In genomic region chr1:169367096-169367685, GRCh38 we compare ENCODE assay signal across 8 cellular contexts. TPM values are rescaled to one million over a fixed set of nuclear protein-coding genes. Genes with fewer than 3 reads are reported as not detected.
DNase-seq lines count a peak whose midpoint lies in the region; ATAC-seq and TF ChIP-seq lines count a peak whose summit lies in the region.

No MANE protein-coding gene starts in this region.

- no peaks in the 10 kb centered on the region for H3K27me3 Mint-ChIP-seq in T-helper 17 cell

- H3K27ac Mint-ChIP-seq in T-helper 17 cell: no peak overlapping the region

- TF ChIP-seq CTCF in RWPE1 (conservative IDR thresholded peaks at IDR 0.05; ENCODE audit: low read depth) (no peak), heart right ventricle (IDR thresholded peaks at IDR 0.05) (no peak)

- H3K27me3 ChIP-seq in GM23248 (replicated peaks; ENCODE audit: insufficient read depth): no peaks in the 10 kb centered on the region
- H3K27me3 ChIP-seq in heart right ventricle: no peaks in the 10 kb centered on the region

- peak overlapping the region; percentile 97 for H2AFZ ChIP-seq in GM23248

- POLR2A ChIA-PET in RWPE1 (lab: Yijun Ruan, JAX; ENCODE audit: low non-redundant PET): no interaction called here

- no peaks in the 10 kb centered on the region for H3K9me2 ChIP-seq in GM23248 (ENCODE audit: insufficient read depth)

- ATAC-seq in heart right ventricle (peak in 4 of 8 donors; percentile 0 to 25 (median 11)), GM21381 (IDR thresholded peaks at IDR 0.05; ENCODE audit: unreplicated experiment) (no peak), HG02970 (IDR thresholded peaks at IDR 0.05; ENCODE audit: low FRiP score, unreplicated experiment) (no peak), T-helper 17 cell (no peak)

- intact Hi-C loops in heart right ventricle (cut with DNase I): loop anchor here in 1 of 10 donors (5.0 kb wide), 1 partner anchor 120 kb away; the partner anchor contains the start of gene SLC19A2

- WGBS in GM23248 (ENCODE audit: low coverage in 1 of 2, low lambda C conversion rate in 2 of 2, missing lambda C conversion rate in 2 of 2), 2 experiments: 3 to 4% methylated on average over 15 of the region's 15 CpGs
- 8 to 10% methylated on average over 15 of the region's 15 CpGs for WGBS in heart right ventricle, 2 donors

- no peak overlapping the region for H3K4me3 Mint-ChIP-seq in T-helper 17 cell

- in situ Hi-C loops in GM23248 (cut with MboI): loop anchor here (25.0 kb wide), 1 partner anchor 930 kb away; no protein-coding TSS in a partner anchor

- H3K79me2 ChIP-seq in GM23248 (ENCODE audit: insufficient read depth): peaks cover 85% of the 10 kb centered on the region

- peak overlapping the region; percentile 82 for H3K4me3 ChIP-seq in GM23248
- H3K4me3 ChIP-seq in heart right ventricle: peak overlapping the region; percentile 46 to 84 (median 72)
- H3K4me3 ChIP-seq in skin epidermis: peak overlapping the region; percentile 55 to 75 (median 64)

- peaks cover 32% of the 10 kb centered on the region for H3K4me1 ChIP-seq in GM23248 (ENCODE audit: insufficient read depth)
- H3K4me1 ChIP-seq in heart right ventricle: peaks cover 0 to 34% (median 18%) of the 10 kb centered on the region in 9 donors

- H3K9me3 ChIP-seq in GM23248 (ENCODE audit: low read depth) (no peaks in the 10 kb centered on the region), heart right ventricle (no peaks in the 10 kb centered on the region), T-helper 17 cell (ENCODE audit: control insufficient read depth, low read length, poor library complexity, severe bottlenecking) (no peaks in the 10 kb centered on the region)

- peaks cover 19% of the 10 kb centered on the region for H3K4me1 Mint-ChIP-seq in T-helper 17 cell

- peak overlapping the region; percentile 90 for H3K27ac ChIP-seq in GM23248
- H3K27ac ChIP-seq in RWPE1: peak overlapping the region; percentile 82
- peak overlapping the region in 8 of 10 donors; percentile 50 to 95 (median 86) for H3K27ac ChIP-seq in heart right ventricle
- H3K27ac ChIP-seq in skin epidermis: peak overlapping the region in 17 of 21 experiments; percentile 29 to 96 (median 85)

- DNase-seq in GM23248 (no peak), RWPE1 (ENCODE audit: low spot score) (no peak), heart right ventricle (no peak), T-helper 17 cell (no peak), NCI-H187 (lab: John Stamatoyannopoulos, UW) (no peak)

- H3K36me3 ChIP-seq in GM23248 (ENCODE audit: low read depth): peaks cover 24% of the 10 kb centered on the region
- H3K36me3 ChIP-seq in heart right ventricle: peaks cover 0 to 27% (median 0%) of the 10 kb centered on the region in 9 donors

- CTCF ChIA-PET in RWPE1 (lab: Yijun Ruan, JAX): interaction anchor here (0.6 kb wide), 1 partner anchor 850 kb away, joined by 3 read pairs; no protein-coding TSS in a partner anchor

- H3F3A ChIP-seq in GM23248 (ENCODE audit: insufficient read depth): peaks cover 17% of the 10 kb centered on the region

- H4K20me1 ChIP-seq in GM23248 (ENCODE audit: insufficient read depth): no peaks in the 10 kb centered on the region

- peaks cover 9% of the 10 kb centered on the region for H3K36me3 Mint-ChIP-seq in T-helper 17 cell (ENCODE audit: low read depth)

- peak overlapping the region; percentile 98 for H3K4me2 ChIP-seq in GM23248 (ENCODE audit: unreplicated experiment)

- H3K9ac ChIP-seq in GM23248: peak overlapping the region; percentile 81

RNA-seq across cellular contexts. Expression of gene NME7, which starts 0.4 kb away (rescaled TPM):
- total RNA-seq in GM23248 (2014; rRNA removed; shearing (Covaris generic)): 22.3 and 28.2 TPM in 2 replicates
- polyA plus RNA-seq in GM23248 (2016; fragmentation: Nextera tagmentation; extraction: Ambion mirVana): 35.3 and 38.4 TPM in 2 replicates
- total RNA-seq in heart right ventricle: 10 to 100 TPM in 6 of 10 donors, 1 to 10 TPM in 4; 5.6 to 18.9 (median 10.5) TPM
- polyA plus RNA-seq in heart right ventricle: 10 to 100 TPM in 1 of 2 donors, 1 to 10 TPM in 1; 5.5 to 12.4 TPM
- 1 to 10 TPM; 9.1 to 9.2 TPM for total RNA-seq in T-helper 17 cell

RNA-seq across cellular contexts. Expression of gene BLZF1, which starts 0.8 kb away (rescaled TPM):
- 33.0 and 34.6 TPM in 2 replicates for total RNA-seq in GM23248 (2014; rRNA removed; shearing (Covaris generic))
- polyA plus RNA-seq in GM23248 (2016; fragmentation: Nextera tagmentation; extraction: Ambion mirVana): 38.9 and 39.3 TPM in 2 replicates
- total RNA-seq in heart right ventricle: 10 to 100 TPM; 17.3 to 32.5 (median 25.4) TPM
- polyA plus RNA-seq in heart right ventricle: 10 to 100 TPM in 1 of 2 donors, 1 to 10 TPM in 1; 8.4 to 10.4 TPM
- total RNA-seq in T-helper 17 cell: 10 to 100 TPM; 13.5 to 16.7 TPM
